Comparison of ENCODE assay signal across 8 cellular contexts in genomic region chr6:38493929-38494547, GRCh38.
DNase-seq lines count a peak whose midpoint lies in the region; ATAC-seq and TF ChIP-seq lines count a peak whose summit lies in the region.

No MANE protein-coding gene starts in this region.

- H3K27me3 ChIP-seq in colonic mucosa (no peaks in the 10 kb centered on the region), right lobe of liver (no peaks in the 10 kb centered on the region), H7 (ENCODE audit: control insufficient read depth, insufficient read depth, low read length) (no peaks in the 10 kb centered on the region)

- H3K4me3 ChIP-seq in colonic mucosa (no peak overlapping the region), right lobe of liver (peak overlapping the region in 1 of 3 donors; percentile 19), H7 (ENCODE audit: insufficient read depth, low read depth, low read length) (no peak overlapping the region)

- H3K27ac ChIP-seq in colonic mucosa = no peak overlapping the region
- peak overlapping the region in 1 of 3 donors; percentile 7 for H3K27ac ChIP-seq in right lobe of liver

- H3K9me3 ChIP-seq in colonic mucosa (no peaks in the 10 kb centered on the region), right lobe of liver (no peaks in the 10 kb centered on the region)

- intact Hi-C loops in colonic mucosa (cut with DNase I) = loop anchor here (10.0 kb wide), 2 partner anchors 719 to 799 kb away; partner anchors contain the start of gene MDGA1
- intact Hi-C loops in right lobe of liver (cut with DNase I) = no loop called here

- TF ChIP-seq CTCF in colonic mucosa (IDR thresholded peaks at IDR 0.05) = peak; percentile 94
- TF ChIP-seq CTCF in right lobe of liver (IDR thresholded peaks at IDR 0.05) = peak; percentile 95 to 99 (median 97)

- peak; percentile 84 to 92 (median 88) for ATAC-seq in right lobe of liver

- 20% methylated on average over 6 of the region's 6 CpGs for WGBS in right lobe of liver (ENCODE audit: insufficient coverage, low coverage, low lambda C conversion rate, missing lambda C conversion rate)

- DNase-seq in NCI-H187 (lab: John Stamatoyannopoulos, UW) = peak; percentile 42 to 77
- no peak for DNase-seq in NCI-H187 treated with DMSO at 0.1 percent for 48 hours (lab: John Stamatoyannopoulos, UW)
- DNase-seq in NCI-H2171 (lab: John Stamatoyannopoulos, UW) = peak; percentile 33
- DNase-seq in activated CD4-positive, alpha-beta T cell treated with anti-CD3 and anti-CD28 coated beads for 24 hours (ENCODE audit: low read depth in 2 of 2) = peak; percentile 68 to 77
- DNase-seq in colonic mucosa = peak; percentile 85
- DNase-seq in right lobe of liver = peak; percentile 39 to 79 (median 56)
- peak; percentile 54 to 69 (median 60) for DNase-seq in stimulated activated CD4-positive, alpha-beta T cell treated with anti-CD3 and anti-CD28 coated beads, TNF-alpha, amount 100 ng/mL, for 4 hours (ENCODE audit: low read depth in 3 of 3)
- DNase-seq in H7 = no peak

- no peaks in the 10 kb centered on the region for H3K36me3 ChIP-seq in colonic mucosa
- no peaks in the 10 kb centered on the region for H3K36me3 ChIP-seq in right lobe of liver
- H3K36me3 ChIP-seq in H7 (replicated peaks; ENCODE audit: control insufficient read depth, insufficient read depth, low read length) = no peaks in the 10 kb centered on the region

- H3K9ac ChIP-seq in colonic mucosa (ENCODE audit: low read depth in 2 of 2, low read length in 2 of 2) = no peak overlapping the region

- H3K4me1 ChIP-seq in colonic mucosa = no peaks in the 10 kb centered on the region
- no peaks in the 10 kb centered on the region for H3K4me1 ChIP-seq in right lobe of liver

- TF ChIP-seq POLR2A in right lobe of liver (IDR thresholded peaks at IDR 0.05) = no peak

Comparison
In these comparisons a context has a peak if more than half of its experiments do, and no peak if none do; other contexts are left out.
1. DNase-seq: peak in NCI-H187 (2 of 2), NCI-H2171 (single experiment), activated CD4-positive, alpha-beta T cell treated with anti-CD3 and anti-CD28 coated beads for 24 hours (2 of 2), colonic mucosa (single experiment), right lobe of liver (3 of 3) and stimulated activated CD4-positive, alpha-beta T cell treated with anti-CD3 and anti-CD28 coated beads, TNF-alpha, amount 100 ng/mL, for 4 hours (3 of 3); none in NCI-H187 treated with DMSO at 0.1 percent for 48 hours (single experiment) and H7 (single experiment).